In genomic region chr1:236073307-236073897, GRCh38 we compare ENCODE assay signal across 29 cellular contexts. TPM values are rescaled to one million over a fixed set of nuclear protein-coding genes. Genes with fewer than 3 reads are reported as not detected.
"Had no signal": no experiment of that assay in that cellular context is flagged by ENCODE, and none has a peak within 500 bp of the region (broad histone marks: within the 10 kb centered on the region; RNA-seq: fewer than 3 reads in every experiment).

No MANE protein-coding gene starts in this region.

- H3K36me3 Mint-ChIP-seq: mesothelial cell of epicardium; naive thymus-derived CD8-positive, alpha-beta T cell had no signal

- H3K36me3 ChIP-seq: esophagus squamous epithelium, heart right ventricle, left lung, lower lobe of right lung had no signal

- H3K4me1 Mint-ChIP-seq: endodermal cell, mesothelial cell of epicardium, naive B cell had no signal

- H3K4me3 Mint-ChIP-seq: effector memory CD8-positive, alpha-beta T cell; endodermal cell; mesothelial cell of epicardium; naive B cell; naive thymus-derived CD8-positive, alpha-beta T cell had no signal

- H3K27me3 ChIP-seq: esophagus squamous epithelium, heart right ventricle, left lung had no signal

- DNase-seq: dermis blood vessel endothelial cell; dorsolateral prefrontal cortex; effector CD4-positive, alpha-beta T cell; effector memory CD8-positive, alpha-beta T cell; endodermal cell; erythroblast; esophagus squamous epithelium; foreskin fibroblast; glutamatergic neuron; head of caudate nucleus; heart right ventricle; hippocampal formation; left cardiac atrium; left lung; left ventricle myocardium superior; lower lobe of right lung; mesenchymal stem cell; mucosa of descending colon; naive B cell; naive thymus-derived CD8-positive, alpha-beta T cell had no signal

- H3K9me3 Mint-ChIP-seq: effector memory CD8-positive, alpha-beta T cell had no signal

- H3K4me1 ChIP-seq: left lung, lower lobe of right lung had no signal

- H3K9me3 ChIP-seq: lower lobe of right lung, mucosa of descending colon had no signal

- ATAC-seq: effector memory CD8-positive, alpha-beta T cell; esophagus mucosa; heart right ventricle; left cardiac atrium; left lung; left ventricle myocardium superior; lower lobe of right lung; mucosa of descending colon; naive thymus-derived CD8-positive, alpha-beta T cell had no signal

- H3K27ac Mint-ChIP-seq: effector memory CD8-positive, alpha-beta T cell; endodermal cell; mesothelial cell of epicardium; naive B cell; naive thymus-derived CD8-positive, alpha-beta T cell had no signal

- H3K27ac ChIP-seq: coronary artery, dorsolateral prefrontal cortex, epithelial cell of prostate, esophagus squamous epithelium, heart right ventricle, left lung, lower lobe of right lung had no signal

- FAIRE-seq: colon, endometrium, frontal cortex, islet of Langerhans, keratinocyte had no signal

- H3K4me3 ChIP-seq: coronary artery, dorsolateral prefrontal cortex, esophagus squamous epithelium, heart right ventricle, left lung, lower lobe of right lung, mucosa of descending colon had no signal

RNA-seq across cellular contexts. Expression of gene NID1, which starts 8.5 kb away (rescaled TPM):
- polyA plus RNA-seq: naive thymus-derived CD8-positive, alpha-beta T cell had no signal
